ENCODE assay signal across 20 cellular contexts in genomic region chr1:22342734-22343191, GRCh38.
"Had no signal": no experiment of that assay in that cellular context is flagged by ENCODE, and none has a peak within 500 bp of the region (broad histone marks: within the 10 kb centered on the region; RNA-seq: fewer than 3 reads in every experiment).

No MANE protein-coding gene starts in this region.

- H3K9me3 Mint-ChIP-seq: activated CD4-positive, alpha-beta T cell treated with anti-CD3 and anti-CD28 coated beads, Interleukin-2, amount 10 ng/mL, durations not matched to agents 24 days and 14 days; activated naive CD4-positive, alpha-beta T cell treated with anti-CD3 and anti-CD28 coated beads, Interleukin-2, amount 10 ng/mL, durations not matched to agents 7 days and 5 days; activated naive CD8-positive, alpha-beta T cell treated with anti-CD3 and anti-CD28 coated beads, Interleukin-2, amount 50 U/mL, for 24 hours; activated T-cell treated with anti-CD3 and anti-CD28 coated beads, Interleukin-2, amount 50 U/mL, for 4 hours; T-cell had no signal

- H3K4me1 ChIP-seq: colonic mucosa had no signal

- H3K4me3 ChIP-seq: colonic mucosa, lung, ovary had no signal

- ATAC-seq: activated CD8-positive, alpha-beta T cell treated with anti-CD3 and anti-CD28 coated beads, Interleukin-2, amount 10 ng/mL, durations not matched to agents 7 days and 5 days; activated naive CD8-positive, alpha-beta T cell treated with anti-CD3 and anti-CD28 coated beads, Interleukin-2, amount 50 U/mL, for 24 hours; activated T-cell treated with anti-CD3 and anti-CD28 coated beads, Interleukin-2, amount 50 U/mL, for 4 hours; stimulated activated naive B cell treated with anti-CD40 and anti-IgM and Interleukin-4, amounts not matched to agents 10 μg/mL and 1 μg/mL and 100 μg/mL, for 72 hours; T-cell had no signal

- H3K4me3 Mint-ChIP-seq: activated CD4-positive, alpha-beta T cell treated with anti-CD3 and anti-CD28 coated beads, Interleukin-2, amount 10 ng/mL, durations not matched to agents 24 days and 14 days; activated CD8-positive, alpha-beta T cell treated with anti-CD3 and anti-CD28 coated beads, Interleukin-2, amount 10 ng/mL, durations not matched to agents 7 days and 5 days; activated naive CD4-positive, alpha-beta T cell treated with anti-CD3 and anti-CD28 coated beads, Interleukin-2, amount 10 ng/mL, durations not matched to agents 7 days and 5 days; activated naive CD8-positive, alpha-beta T cell treated with anti-CD3 and anti-CD28 coated beads, Interleukin-2, amount 50 U/mL, for 24 hours; activated T-cell treated with anti-CD3 and anti-CD28 coated beads, Interleukin-2, amount 50 U/mL, for 4 hours; stimulated activated naive B cell treated with anti-CD40 and anti-IgM and Interleukin-4, amounts not matched to agents 10 μg/mL and 1 μg/mL and 100 μg/mL, for 72 hours; T-cell had no signal

- H3K4me1 Mint-ChIP-seq: activated CD4-positive, alpha-beta T cell treated with anti-CD3 and anti-CD28 coated beads, Interleukin-2, amount 10 ng/mL, durations not matched to agents 24 days and 14 days; activated naive CD4-positive, alpha-beta T cell treated with anti-CD3 and anti-CD28 coated beads, Interleukin-2, amount 10 ng/mL, durations not matched to agents 7 days and 5 days; activated naive CD8-positive, alpha-beta T cell treated with anti-CD3 and anti-CD28 coated beads, Interleukin-2, amount 50 U/mL, for 24 hours had no signal

- H3K27me3 ChIP-seq: ovary had no signal

- H3K36me3 ChIP-seq: brain microvascular endothelial cell, colonic mucosa, ovary had no signal

- DNase-seq: activated CD4-positive, alpha-beta T cell treated with anti-CD3 and anti-CD28 coated beads, Interleukin-2, amount 10 ng/mL, durations not matched to agents 24 days and 14 days; activated CD4-positive, CD25-positive, alpha-beta regulatory T cell; activated CD8-positive, alpha-beta T cell treated with anti-CD3 and anti-CD28 coated beads, Interleukin-2, amount 10 ng/mL, durations not matched to agents 7 days and 5 days; activated naive CD4-positive, alpha-beta T cell treated with anti-CD3 and anti-CD28 coated beads, Interleukin-2, amount 10 ng/mL, durations not matched to agents 7 days and 5 days; activated naive CD8-positive, alpha-beta T cell treated with anti-CD3 and anti-CD28 coated beads, Interleukin-2, amount 50 U/mL, for 24 hours; activated T-cell treated with anti-CD3 and anti-CD28 coated beads, Interleukin-2, amount 50 U/mL, for 4 hours; brain microvascular endothelial cell; central memory CD4-positive, alpha-beta T cell; erythroblast; foreskin melanocyte; glutamatergic neuron; midbrain; stimulated activated naive B cell treated with anti-CD40 and anti-IgM and Interleukin-4, amounts not matched to agents 10 μg/mL and 1 μg/mL and 100 μg/mL, for 72 hours; T-cell had no signal

- H3K27ac ChIP-seq: brain microvascular endothelial cell, colonic mucosa, ovary had no signal

- H3K9me3 ChIP-seq: colonic mucosa, ovary had no signal

- H3K36me3 Mint-ChIP-seq: activated naive CD4-positive, alpha-beta T cell treated with anti-CD3 and anti-CD28 coated beads, Interleukin-2, amount 10 ng/mL, durations not matched to agents 7 days and 5 days; T-cell had no signal

- FAIRE-seq: endometrium, keratinocyte, urothelium cell line had no signal

- H3K27ac Mint-ChIP-seq: activated CD4-positive, alpha-beta T cell treated with anti-CD3 and anti-CD28 coated beads, Interleukin-2, amount 10 ng/mL, durations not matched to agents 24 days and 14 days; activated CD8-positive, alpha-beta T cell treated with anti-CD3 and anti-CD28 coated beads, Interleukin-2, amount 10 ng/mL, durations not matched to agents 7 days and 5 days; activated naive CD4-positive, alpha-beta T cell treated with anti-CD3 and anti-CD28 coated beads, Interleukin-2, amount 10 ng/mL, durations not matched to agents 7 days and 5 days; activated naive CD8-positive, alpha-beta T cell treated with anti-CD3 and anti-CD28 coated beads, Interleukin-2, amount 50 U/mL, for 24 hours; stimulated activated naive B cell treated with anti-CD40 and anti-IgM and Interleukin-4, amounts not matched to agents 10 μg/mL and 1 μg/mL and 100 μg/mL, for 72 hours had no signal
